ENCODE assay signal across 8 cellular contexts in genomic region chr16:3135120-3135715, GRCh38. TPM values are rescaled to one million over a fixed set of nuclear protein-coding genes. Genes with fewer than 3 reads are reported as not detected.
DNase-seq lines count a peak whose midpoint lies in the region; ATAC-seq and TF ChIP-seq lines count a peak whose summit lies in the region.

No MANE protein-coding gene starts in this region.

- H3K36me3 ChIP-seq in Loucy (ENCODE audit: insufficient read depth, low read length): no peaks in the 10 kb centered on the region

- H3K4me1 ChIP-seq in Loucy (ENCODE audit: insufficient read depth, low read length, poor library complexity, severe bottlenecking): no peaks in the 10 kb centered on the region

- no peaks in the 10 kb centered on the region for H4K20me1 ChIP-seq in Loucy (ENCODE audit: insufficient read depth, low read length, poor library complexity, severe bottlenecking)

- peak; percentile 71 to 80 (median 79) for DNase-seq in NCI-H1417 (lab: John Stamatoyannopoulos, UW)
- DNase-seq in NCI-H1417 treated with DMSO at 0.1 percent for 48 hours (lab: John Stamatoyannopoulos, UW): no peak
- no peak for DNase-seq in dorsolateral prefrontal cortex
- no peak for DNase-seq in nephron progenitor cell

- H3K27ac Mint-ChIP-seq in nephron progenitor cell: peak overlapping the region; percentile 79

- H3K4me3 Mint-ChIP-seq in nephron progenitor cell: peak overlapping the region; percentile 100

- no peak for TF ChIP-seq CTCF in Loucy (conservative IDR thresholded peaks at IDR 0.05; ENCODE audit: low read length)
- TF ChIP-seq CTCF in dorsolateral prefrontal cortex (IDR thresholded peaks at IDR 0.05 in 54 of 56, conservative IDR thresholded peaks at IDR 0.05 in 2 of 56; ENCODE audit: low read depth in 1 of 56, partially characterized antibody in 56 of 56): peak in 8 of 56 donors; percentile 1 to 29 (median 17)
- no peak for TF ChIP-seq CTCF in nephron progenitor cell (IDR thresholded peaks at IDR 0.05)

- peaks cover 2% of the 10 kb centered on the region for H3K27me3 Mint-ChIP-seq in nephron progenitor cell (ENCODE audit: low read depth, poor library complexity)

- no peaks in the 10 kb centered on the region for H3F3A ChIP-seq in Loucy (ENCODE audit: low read depth)

- H3K9me2 ChIP-seq in Loucy (replicated peaks; ENCODE audit: low read depth, low read length): no peaks in the 10 kb centered on the region

- H3K27me3 ChIP-seq in Loucy (ENCODE audit: insufficient read depth, low read length, poor library complexity, severe bottlenecking) (peaks cover 5% of the 10 kb centered on the region), dorsolateral prefrontal cortex (no peaks in the 10 kb centered on the region)

- no peaks in the 10 kb centered on the region for H3K9me3 ChIP-seq in Loucy (ENCODE audit: insufficient read depth, low read depth, low read length)

- no peak for ATAC-seq in GM18909 (IDR thresholded peaks at IDR 0.05; ENCODE audit: poor library complexity, unreplicated experiment)
- no peak for ATAC-seq in HG03571 (IDR thresholded peaks at IDR 0.05; ENCODE audit: unreplicated experiment)
- ATAC-seq in HG03108 (IDR thresholded peaks at IDR 0.05; ENCODE audit: unreplicated experiment): no peak

- H2AFZ ChIP-seq in Loucy (ENCODE audit: low read length): peak overlapping the region; percentile 82

- H3K36me3 Mint-ChIP-seq in nephron progenitor cell (ENCODE audit: low read depth): peaks cover 10% of the 10 kb centered on the region

- no peaks in the 10 kb centered on the region for H3K9me3 Mint-ChIP-seq in nephron progenitor cell

- H3K4me3 ChIP-seq in Loucy (ENCODE audit: low read length, poor library complexity, severe bottlenecking) (peak overlapping the region; percentile 88), dorsolateral prefrontal cortex (peak overlapping the region; percentile 67 to 100 (median 97))

- peaks cover 36% of the 10 kb centered on the region for H3K4me1 Mint-ChIP-seq in nephron progenitor cell

- intact Hi-C loops in dorsolateral prefrontal cortex (cut with DNase I): no loop called here

- peak overlapping the region; percentile 88 for H3K9ac ChIP-seq in Loucy (ENCODE audit: low read depth, low read length, poor library complexity, severe bottlenecking)

- peaks cover 32% of the 10 kb centered on the region for H3K79me2 ChIP-seq in Loucy (ENCODE audit: insufficient read depth, low read length)

- H3K27ac ChIP-seq in dorsolateral prefrontal cortex: peak overlapping the region in 58 of 59 donors; percentile 29 to 97 (median 88)

- H3K4me2 ChIP-seq in Loucy (ENCODE audit: low read depth, low read length, poor library complexity, severe bottlenecking): peak overlapping the region; percentile 71

RNA-seq across cellular contexts. Expression of gene ZNF213, which starts 0.4 kb away (rescaled TPM):
- total RNA-seq in dorsolateral prefrontal cortex: 10 to 100 TPM; 15.3 to 32.9 (median 20.5) TPM

RNA-seq across cellular contexts. Expression of gene ZNF205, which starts 22.8 kb away (rescaled TPM):
- 10 to 100 TPM in 64 of 120 experiments, 1 to 10 TPM in 56; 6.4 to 18.5 (median 10.4) TPM for total RNA-seq in dorsolateral prefrontal cortex

RNA-seq across cellular contexts. Expression of gene ZSCAN10, which starts 36.1 kb away (rescaled TPM):
- total RNA-seq in dorsolateral prefrontal cortex: under 1 TPM in 8 of 120 experiments, not detected in 112; 0.28 to 0.84 (median 0.41) TPM

RNA-seq across cellular contexts. Expression of gene OR1F1, which starts 52.8 kb away (rescaled TPM):
- 1 to 10 TPM in 49 of 120 experiments, under 1 TPM in 46, not detected in 25; 0.52 to 3.4 (median 1.0) TPM for total RNA-seq in dorsolateral prefrontal cortex

Comparison
In these comparisons a context has a peak if more than half of its experiments do, and no peak if none do; other contexts are left out.
1. DNase-seq: peak in NCI-H1417 (3 of 3); none in NCI-H1417 treated with DMSO at 0.1 percent for 48 hours (single experiment), dorsolateral prefrontal cortex (0 of 10) and nephron progenitor cell (single experiment).